ENCODE assay signal across 17 cellular contexts in genomic region chr9:91180930-91181268, GRCh38.
DNase-seq lines count a peak whose midpoint lies in the region; ATAC-seq and TF ChIP-seq lines count a peak whose summit lies in the region.
"Had no signal": no experiment of that assay in that cellular context is flagged by ENCODE, and none has a peak within 500 bp of the region (broad histone marks: within the 10 kb centered on the region; RNA-seq: fewer than 3 reads in every experiment).

No MANE protein-coding gene starts in this region.

- TF ChIP-seq CTCF in activated CD8-positive, alpha-beta T cell treated with anti-CD3 and anti-CD28 coated beads for 36 hours (IDR thresholded peaks at IDR 0.05), result no peak
- no peak for TF ChIP-seq CTCF in lung (IDR thresholded peaks at IDR 0.05; ENCODE audit: control extremely low read depth, extremely low read depth)

- H3K9me3 ChIP-seq in BLaER1 treated with 17β-estradiol and CSF1 and Interleukin-3, amounts not matched to agents 10 nM and 100 nM (replicated peaks in 1 of 11), result peaks cover 0 to 7% (median 2%) of the 10 kb centered on the region in 11 experiments; a peak in 6 of 22 replicates
- H3K9me3 ChIP-seq in lung (ENCODE audit: control insufficient read depth in 2 of 2, insufficient read depth in 1 of 2, low read length in 1 of 2), result no peaks in the 10 kb centered on the region

- POLR2A ChIA-PET in activated CD8-positive, alpha-beta T cell treated with anti-CD3 and anti-CD28 coated beads, Interleukin-2, amount 10 ng/mL, durations not matched to agents 7 days and 5 days (lab: Charles Lee), result no interaction called here
- POLR2A ChIA-PET in activated CD8-positive, alpha-beta T cell treated with anti-CD3 and anti-CD28 coated beads for 36 hours (lab: Charles Lee), result interaction anchor here (1.0 to 1.3 kb wide), 2 partner anchors 16 to 34 kb away, joined by 3 read pairs; no protein-coding TSS in a partner anchor

- intact Hi-C loops in activated CD8-positive, alpha-beta T cell treated with anti-CD3 and anti-CD28 coated beads for 36 hours (cut with micrococcal nuclease), result no loop called here
- intact Hi-C loops in activated T-helper 1 cell treated with anti-CD3 and anti-CD28 coated beads, Interleukin-12 subunit alpha, Interleukin-12 subunit beta, Interleukin-2, Interleukin-4 antibody, amounts not matched to agents 30 ng/mL and 10 ng/mL and 1 ng/mL, durations not matched to agents 14 hours and 24 hours and 36 hours (cut with micrococcal nuclease), result no loop called here

- peak overlapping the region in 3 of 11 experiments; percentile 23 to 44 (median 33); a peak in 4 of 22 replicates for H3K27ac ChIP-seq in BLaER1 treated with 17β-estradiol and CSF1 and Interleukin-3, amounts not matched to agents 10 nM and 100 nM
- no peak overlapping the region for H3K27ac ChIP-seq in lung (ENCODE audit: low read depth in 1 of 2, low read length in 1 of 2)

- no peak overlapping the region for H3K4me3 ChIP-seq in BLaER1 treated with 17β-estradiol and CSF1 and Interleukin-3, amounts not matched to agents 10 nM and 100 nM
- no peak overlapping the region for H3K4me3 ChIP-seq in lung

- 92 to 96% methylated on average over 3 of the region's 3 CpGs for WGBS in lung, 2 donors

- no peak overlapping the region for H3K27ac Mint-ChIP-seq in activated CD8-positive, alpha-beta T cell treated with anti-CD3 and anti-CD28 coated beads, Interleukin-2, amount 10 ng/mL, durations not matched to agents 7 days and 5 days
- no peak overlapping the region for H3K27ac Mint-ChIP-seq in activated CD8-positive, alpha-beta T cell treated with anti-CD3 and anti-CD28 coated beads for 36 hours
- H3K27ac Mint-ChIP-seq in activated T-helper 1 cell treated with anti-CD3 and anti-CD28 coated beads, Interleukin-12 subunit alpha, Interleukin-12 subunit beta, Interleukin-2, Interleukin-4 antibody, amounts not matched to agents 30 ng/mL and 10 ng/mL and 1 ng/mL, durations not matched to agents 14 hours and 24 hours and 36 hours, result no peak overlapping the region
- H3K27ac Mint-ChIP-seq: B cell; CD8-positive, alpha-beta T cell had no signal

- no peak overlapping the region for H3K4me3 Mint-ChIP-seq in activated CD8-positive, alpha-beta T cell treated with anti-CD3 and anti-CD28 coated beads, Interleukin-2, amount 10 ng/mL, durations not matched to agents 7 days and 5 days
- no peak overlapping the region for H3K4me3 Mint-ChIP-seq in activated CD8-positive, alpha-beta T cell treated with anti-CD3 and anti-CD28 coated beads for 36 hours
- H3K4me3 Mint-ChIP-seq in activated T-helper 1 cell treated with anti-CD3 and anti-CD28 coated beads, Interleukin-12 subunit alpha, Interleukin-12 subunit beta, Interleukin-2, Interleukin-4 antibody, amounts not matched to agents 30 ng/mL and 10 ng/mL and 1 ng/mL, durations not matched to agents 14 hours and 24 hours and 36 hours, result peak overlapping the region; percentile 11
- H3K4me3 Mint-ChIP-seq: B cell; CD14-positive monocyte; CD8-positive, alpha-beta T cell; HFFc6 had no signal

- H3K4me1 Mint-ChIP-seq in activated CD8-positive, alpha-beta T cell treated with anti-CD3 and anti-CD28 coated beads, Interleukin-2, amount 10 ng/mL, durations not matched to agents 7 days and 5 days (ENCODE audit: low read depth), result peaks cover 44% of the 10 kb centered on the region
- H3K4me1 Mint-ChIP-seq in activated CD8-positive, alpha-beta T cell treated with anti-CD3 and anti-CD28 coated beads for 36 hours (ENCODE audit: low read depth), result peaks cover 35% of the 10 kb centered on the region
- peaks cover 51% of the 10 kb centered on the region for H3K4me1 Mint-ChIP-seq in activated T-helper 1 cell treated with anti-CD3 and anti-CD28 coated beads, Interleukin-12 subunit alpha, Interleukin-12 subunit beta, Interleukin-2, Interleukin-4 antibody, amounts not matched to agents 30 ng/mL and 10 ng/mL and 1 ng/mL, durations not matched to agents 14 hours and 24 hours and 36 hours (ENCODE audit: low read depth)

- H3K36me3 Mint-ChIP-seq in activated CD8-positive, alpha-beta T cell treated with anti-CD3 and anti-CD28 coated beads, Interleukin-2, amount 10 ng/mL, durations not matched to agents 7 days and 5 days (ENCODE audit: low read depth), result peaks cover 6% of the 10 kb centered on the region
- H3K36me3 Mint-ChIP-seq in activated CD8-positive, alpha-beta T cell treated with anti-CD3 and anti-CD28 coated beads for 36 hours (ENCODE audit: low read depth), result no peaks in the 10 kb centered on the region
- peaks cover 4% of the 10 kb centered on the region for H3K36me3 Mint-ChIP-seq in activated T-helper 1 cell treated with anti-CD3 and anti-CD28 coated beads, Interleukin-12 subunit alpha, Interleukin-12 subunit beta, Interleukin-2, Interleukin-4 antibody, amounts not matched to agents 30 ng/mL and 10 ng/mL and 1 ng/mL, durations not matched to agents 14 hours and 24 hours and 36 hours (ENCODE audit: low read depth)
- H3K36me3 Mint-ChIP-seq: CD8-positive, alpha-beta T cell had no signal

- no peaks in the 10 kb centered on the region for H3K9me3 Mint-ChIP-seq in activated CD8-positive, alpha-beta T cell treated with anti-CD3 and anti-CD28 coated beads, Interleukin-2, amount 10 ng/mL, durations not matched to agents 7 days and 5 days (ENCODE audit: insufficient read depth)
- no peaks in the 10 kb centered on the region for H3K9me3 Mint-ChIP-seq in activated CD8-positive, alpha-beta T cell treated with anti-CD3 and anti-CD28 coated beads for 36 hours
- H3K9me3 Mint-ChIP-seq in activated T-helper 1 cell treated with anti-CD3 and anti-CD28 coated beads, Interleukin-12 subunit alpha, Interleukin-12 subunit beta, Interleukin-2, Interleukin-4 antibody, amounts not matched to agents 30 ng/mL and 10 ng/mL and 1 ng/mL, durations not matched to agents 14 hours and 24 hours and 36 hours, result no peaks in the 10 kb centered on the region
- H3K9me3 Mint-ChIP-seq: CD8-positive, alpha-beta T cell had no signal

- no peak for ATAC-seq in activated CD8-positive, alpha-beta T cell treated with anti-CD3 and anti-CD28 coated beads, Interleukin-2, amount 10 ng/mL, durations not matched to agents 7 days and 5 days
- ATAC-seq in activated CD8-positive, alpha-beta T cell treated with anti-CD3 and anti-CD28 coated beads for 36 hours, result no peak
- no peak for ATAC-seq in lung (ENCODE audit: insufficient read depth, low FRiP score)
- ATAC-seq: CD8-positive, alpha-beta T cell; HepG2 had no signal

- peak overlapping the region in 6 of 11 experiments; percentile 39 to 76 (median 71); a peak in 10 of 22 replicates for H3K4me2 ChIP-seq in BLaER1 treated with 17β-estradiol and CSF1 and Interleukin-3, amounts not matched to agents 10 nM and 100 nM

- no peaks in the 10 kb centered on the region for H4K20me1 ChIP-seq in BLaER1 treated with 17β-estradiol and CSF1 and Interleukin-3, amounts not matched to agents 10 nM and 100 nM

- no peak overlapping the region for H3K9ac ChIP-seq in BLaER1 treated with 17β-estradiol and CSF1 and Interleukin-3, amounts not matched to agents 10 nM and 100 nM

- H3K27me3 ChIP-seq in BLaER1 treated with 17β-estradiol and CSF1 and Interleukin-3, amounts not matched to agents 10 nM and 100 nM, result no peaks in the 10 kb centered on the region
- H3K27me3 ChIP-seq in lung (ENCODE audit: control insufficient read depth, insufficient read depth), result no peaks in the 10 kb centered on the region

- CTCF ChIA-PET in activated CD8-positive, alpha-beta T cell treated with anti-CD3 and anti-CD28 coated beads, Interleukin-2, amount 10 ng/mL, durations not matched to agents 7 days and 5 days (lab: Charles Lee), result interaction anchor here (0.6 kb wide), 1 partner anchor 22 kb away, joined by 4 read pairs; no protein-coding TSS in a partner anchor
- CTCF ChIA-PET in activated CD8-positive, alpha-beta T cell treated with anti-CD3 and anti-CD28 coated beads for 36 hours (lab: Charles Lee), result no interaction called here

- no peaks in the 10 kb centered on the region for H3K36me3 ChIP-seq in BLaER1 treated with 17β-estradiol and CSF1 and Interleukin-3, amounts not matched to agents 10 nM and 100 nM
- H3K36me3 ChIP-seq in lung (ENCODE audit: control insufficient read depth in 2 of 2, insufficient read depth in 2 of 2, low read length in 2 of 2), result no peaks in the 10 kb centered on the region

- no peaks in the 10 kb centered on the region for H3K27me3 Mint-ChIP-seq in activated CD8-positive, alpha-beta T cell treated with anti-CD3 and anti-CD28 coated beads, Interleukin-2, amount 10 ng/mL, durations not matched to agents 7 days and 5 days (ENCODE audit: low read depth)
- no peaks in the 10 kb centered on the region for H3K27me3 Mint-ChIP-seq in activated CD8-positive, alpha-beta T cell treated with anti-CD3 and anti-CD28 coated beads for 36 hours
- no peaks in the 10 kb centered on the region for H3K27me3 Mint-ChIP-seq in activated T-helper 1 cell treated with anti-CD3 and anti-CD28 coated beads, Interleukin-12 subunit alpha, Interleukin-12 subunit beta, Interleukin-2, Interleukin-4 antibody, amounts not matched to agents 30 ng/mL and 10 ng/mL and 1 ng/mL, durations not matched to agents 14 hours and 24 hours and 36 hours (ENCODE audit: insufficient read depth)
- H3K27me3 Mint-ChIP-seq: B cell had no signal

- peak; percentile 15 for DNase-seq in activated CD8-positive, alpha-beta T cell treated with anti-CD3 and anti-CD28 coated beads, Interleukin-2, amount 10 ng/mL, durations not matched to agents 7 days and 5 days
- no peak for DNase-seq in activated CD8-positive, alpha-beta T cell treated with anti-CD3 and anti-CD28 coated beads for 36 hours
- no peak for DNase-seq in activated T-helper 1 cell treated with anti-CD3 and anti-CD28 coated beads, Interleukin-12 subunit alpha, Interleukin-12 subunit beta, Interleukin-2, Interleukin-4 antibody, amounts not matched to agents 30 ng/mL and 10 ng/mL and 1 ng/mL, durations not matched to agents 14 hours and 24 hours and 36 hours (ENCODE audit: low spot score)
- DNase-seq in lung (ENCODE audit: low spot score) (peak; percentile 11), A172 (ENCODE audit: low spot score) (no peak), cerebellar cortex (ENCODE audit: low spot score) (no peak)
- DNase-seq: CD8-positive, alpha-beta T cell; COR-L47; DMS153; DMS79 treated with DMSO at 0.1 percent for 48 hours; EL; HCEC 1CT; HFFc6 had no signal

- H3K4me1 ChIP-seq in BLaER1 treated with 17β-estradiol and CSF1 and Interleukin-3, amounts not matched to agents 10 nM and 100 nM, result peaks cover 22 to 89% (median 80%) of the 10 kb centered on the region in 10 experiments
- H3K4me1 ChIP-seq in lung (ENCODE audit: control insufficient read depth in 2 of 2, insufficient read depth in 2 of 2, low read length in 2 of 2), result no peaks in the 10 kb centered on the region

Comparison
In these comparisons a context has a peak if more than half of its experiments do, and no peak if none do; other contexts are left out.
1. DNase-seq: peak in activated CD8-positive, alpha-beta T cell treated with anti-CD3 and anti-CD28 coated beads, Interleukin-2, amount 10 ng/mL, durations not matched to agents 7 days and 5 days (single experiment) and lung (single experiment); none in activated CD8-positive, alpha-beta T cell treated with anti-CD3 and anti-CD28 coated beads for 36 hours (single experiment), activated T-helper 1 cell treated with anti-CD3 and anti-CD28 coated beads, Interleukin-12 subunit alpha, Interleukin-12 subunit beta, Interleukin-2, Interleukin-4 antibody, amounts not matched to agents 30 ng/mL and 10 ng/mL and 1 ng/mL, durations not matched to agents 14 hours and 24 hours and 36 hours (single experiment), A172 (single experiment) and cerebellar cortex (single experiment).